In the genomic region with DNA sequence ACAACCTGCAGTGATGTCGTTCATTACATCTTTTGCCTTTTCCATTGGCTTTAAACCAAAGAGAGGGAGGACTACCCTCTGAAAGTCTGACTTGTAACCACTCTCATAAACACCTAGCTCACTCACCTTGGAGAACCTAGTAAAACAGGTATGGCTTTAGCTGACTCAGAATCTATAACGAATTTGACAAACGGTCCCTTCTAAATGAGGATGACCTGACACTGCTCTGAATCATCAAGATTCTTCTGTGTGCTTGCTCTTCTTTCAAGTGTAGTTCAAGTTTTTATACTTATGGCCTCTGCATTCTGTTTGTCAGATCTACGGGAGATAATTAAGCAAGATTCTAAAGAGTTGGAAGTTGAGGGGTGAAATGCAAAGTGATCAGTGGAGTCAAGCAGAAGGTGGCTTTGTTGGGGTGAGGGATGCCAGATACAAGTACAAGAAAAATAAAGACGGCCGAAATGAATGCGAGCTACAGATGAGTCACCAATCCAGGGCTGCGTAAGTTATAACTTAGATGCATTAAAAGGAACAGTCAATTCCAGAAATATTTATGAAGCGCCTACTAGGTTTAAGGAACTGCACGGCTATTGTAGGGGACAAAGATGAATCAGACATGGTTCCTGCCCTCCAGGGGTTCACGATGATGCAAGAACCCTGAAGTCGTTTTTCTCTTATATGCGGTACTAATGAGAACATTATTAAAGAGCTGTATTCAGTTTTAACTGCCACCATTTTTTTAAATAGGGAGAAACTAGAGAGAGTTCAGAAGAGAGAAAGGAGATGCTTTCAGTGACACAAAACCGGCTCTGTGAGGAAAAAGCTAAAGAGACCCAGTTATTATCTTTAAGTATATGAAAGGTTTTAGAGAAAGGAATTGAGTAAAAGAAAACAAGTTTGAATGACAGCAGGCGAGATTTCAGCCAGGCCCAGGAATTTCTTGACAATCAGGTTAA, we compare ENCODE assay signal across 10 cellular contexts. TPM values are rescaled to one million over a fixed set of nuclear protein-coding genes. Genes with fewer than 3 reads are reported as not detected.
A peak's percentile ranks its signal among the peaks of the same experiment; 100 is the strongest.
DNase-seq lines count a peak whose midpoint lies in the region; ATAC-seq, FAIRE-seq and TF ChIP-seq lines count a peak whose summit lies in the region.
"Had no signal": no experiment of that assay in that cellular context is flagged by ENCODE, and none has a peak within 500 bp of the region (broad histone marks: within the 10 kb centered on the region; RNA-seq: fewer than 3 reads in every experiment).

No MANE protein-coding gene starts in this region.

- no peak overlapping the region for H2AFZ ChIP-seq in HepG2 (ENCODE audit: low read length)

- H3K4me2 ChIP-seq in HepG2 (ENCODE audit: low read depth, low read length) = no peak overlapping the region

- H3K4me1 ChIP-seq in liver (ENCODE audit: control insufficient read depth in 4 of 4, insufficient read depth in 4 of 4, low read length in 3 of 4) (peaks cover 10 to 85% (median 61%) of the 10 kb centered on the region in 4 donors), HepG2 (ENCODE audit: insufficient read depth, low read length) (peaks cover 78% of the 10 kb centered on the region), foreskin keratinocyte (peaks cover 35% of the 10 kb centered on the region)

- H3K4me3 ChIP-seq in liver (ENCODE audit: low read depth in 1 of 3, low read length in 3 of 3) (no peak overlapping the region), HepG2 (replicated peaks in 1 of 3; ENCODE audit: insufficient read depth in 1 of 3, low read depth in 2 of 3, low read length in 3 of 3) (no peak overlapping the region)

- POLR2A ChIA-PET in HepG2 (lab: Yijun Ruan, JAX) = no interaction called here

- TF ChIP-seq POLR2A in HepG2 (IDR thresholded peaks at IDR 0.05; ENCODE audit: insufficient read depth in 1 of 2, low read depth in 2 of 2, low read length in 2 of 2) = no peak

- peaks cover 3% of the 10 kb centered on the region for H3K36me3 Mint-ChIP-seq in activated naive CD8-positive, alpha-beta T cell

- H3K9me3 ChIP-seq in liver (ENCODE audit: control insufficient read depth in 4 of 4, low read length in 3 of 4) (no peaks in the 10 kb centered on the region), HepG2 (ENCODE audit: low read length) (no peaks in the 10 kb centered on the region)

- intact Hi-C loops in HepG2 (cut with micrococcal nuclease; ENCODE audit: unreplicated experiment) = no loop called here

- no peak for TF ChIP-seq EP300 in HepG2 (IDR thresholded peaks at IDR 0.05; ENCODE audit: low read depth in 2 of 2, low read length in 2 of 2)
- TF ChIP-seq EP300 in HepG2 (CRISPR knock-in tag; IDR thresholded peaks at IDR 0.05; ENCODE audit: borderline replicate concordance) = no peak

- H3K9ac ChIP-seq in liver (ENCODE audit: low read depth in 1 of 2, low read length in 2 of 2) (peak overlapping the region in 1 of 2 donors; percentile 78), HepG2 (ENCODE audit: insufficient read depth, low read depth, low read length) (no peak overlapping the region)

- CTCF ChIA-PET in HepG2 (lab: Yijun Ruan, JAX; ENCODE audit: low intra/inter-chr PET ratio, low total read pairs) = no interaction called here

- peak overlapping the region; percentile 44 for H3K4me3 Mint-ChIP-seq in activated naive CD8-positive, alpha-beta T cell

- H3K27ac ChIP-seq in liver (ENCODE audit: low read depth in 1 of 2, low read length in 2 of 2) (peak overlapping the region; percentile 80 to 81), HepG2 (ENCODE audit: extremely low read length, insufficient read depth, low read length) (no peak overlapping the region), foreskin keratinocyte (peak overlapping the region; percentile 80)

- H3K79me2 ChIP-seq in HepG2 (ENCODE audit: insufficient read depth, low read length) = peaks cover 100% of the 10 kb centered on the region

- in situ Hi-C loops in HepG2 (cut with HindIII; ENCODE audit: extremely low pct_ligation_motif_present, low pct_unique_long_range_greater_than_20kb) = loop anchor here (10.0 kb wide), 1 partner anchor 126 kb away; no protein-coding TSS in a partner anchor

- no peak for TF ChIP-seq RAD21 in liver (IDR thresholded peaks at IDR 0.05)
- no peak for TF ChIP-seq RAD21 in HepG2 (CRISPR knock-in tag; IDR thresholded peaks at IDR 0.05)

- H3K9me3 Mint-ChIP-seq in activated naive CD8-positive, alpha-beta T cell (ENCODE audit: low read depth) = no peaks in the 10 kb centered on the region

- no peak for DNase-seq in HepG2 (ENCODE audit: low spot score)
- peak; percentile 87 to 94 for DNase-seq in foreskin keratinocyte
- DNase-seq in AG08395 (ENCODE audit: low spot score) = no peak
- no peak for DNase-seq in GDM1 (lab: John Stamatoyannopoulos, UW)
- no peak for DNase-seq in NCI-H510A treated with DMSO at 0.1 percent for 48 hours (lab: John Stamatoyannopoulos, UW)
- DNase-seq: DND-41, NCI-H1436 treated with DMSO at 0.1 percent for 48 hours had no signal

- H4K20me1 ChIP-seq in HepG2 (ENCODE audit: insufficient read depth, low read length) = peaks cover 33% of the 10 kb centered on the region

- H3K27me3 Mint-ChIP-seq in activated naive CD8-positive, alpha-beta T cell = no peaks in the 10 kb centered on the region

- no peak for TF ChIP-seq CTCF in liver (IDR thresholded peaks at IDR 0.05; ENCODE audit: low read depth, low read length, missing input control)
- TF ChIP-seq CTCF in HepG2 (CRISPR knock-in tag; IDR thresholded peaks at IDR 0.05) = no peak
- no peak for TF ChIP-seq CTCF in foreskin keratinocyte (conservative IDR thresholded peaks at IDR 0.05)

- peak overlapping the region; percentile 30 for H3K27ac Mint-ChIP-seq in activated naive CD8-positive, alpha-beta T cell

- no peak for FAIRE-seq in HepG2 (lab: Jason Lieb, UNC)

- no TSS peak for BruUV-seq in HepG2 (replicated peaks; lab: Mats Ljungman, UMichigan)

- peaks cover 0 to 5% (median under 1%) of the 10 kb centered on the region in 4 donors for H3K36me3 ChIP-seq in liver (ENCODE audit: control insufficient read depth in 4 of 4, insufficient read depth in 3 of 4, low read depth in 1 of 4, low read length in 3 of 4)
- peaks cover 12 to 34% of the 10 kb centered on the region in 2 experiments for H3K36me3 ChIP-seq in HepG2 (replicated peaks in 1 of 2; ENCODE audit: control insufficient read depth in 1 of 2, insufficient read depth in 2 of 2, low read length in 2 of 2)

- no peak for ATAC-seq in HepG2
- peak; percentile 89 for ATAC-seq in foreskin keratinocyte
- ATAC-seq in GM18511 (IDR thresholded peaks at IDR 0.05; ENCODE audit: unreplicated experiment) = no peak

- H3K27me3 ChIP-seq in liver (ENCODE audit: control insufficient read depth in 4 of 4, insufficient read depth in 4 of 4, low read length in 3 of 4) (no peaks in the 10 kb centered on the region), HepG2 (ENCODE audit: control insufficient read depth in 1 of 2, insufficient read depth in 2 of 2, low read length in 2 of 2) (no peaks in the 10 kb centered on the region), foreskin keratinocyte (no peaks in the 10 kb centered on the region)

- WGBS in liver = 68% methylated on average over 15 of the region's 15 CpGs
- 95% methylated on average over 15 of the region's 15 CpGs for WGBS in HepG2 (ENCODE audit: low lambda C conversion rate)

- peaks cover 91% of the 10 kb centered on the region for H3K4me1 Mint-ChIP-seq in activated naive CD8-positive, alpha-beta T cell (ENCODE audit: low read depth)

RNA-seq across cellular contexts. Expression of a gene that starts 6.5 kb away (rescaled TPM):
- total RNA-seq in liver (10 to 100 TPM; 13.1 to 48.8 TPM), HepG2 (2016; rRNA removed; fragmentation: Illumina TruSeq; extraction: Trizol) (14.4 and 25.9 TPM in 2 replicates), foreskin keratinocyte (17.7 and 20.1 TPM in 2 replicates)
- polyA plus RNA-seq in liver (10 to 100 TPM; 15.1 to 18.1 TPM), HepG2 (2011; rRNA removed) (17.0 and 20.2 TPM in 2 replicates), foreskin keratinocyte (2.1 and 2.6 TPM in 2 replicates)
- 38.1 and 38.4 TPM in 2 replicates for total RNA-seq in HepG2 (2016; cell fraction: cytosol; rRNA removed; fragmentation: Illumina TruSeq; extraction: Trizol; ENCODE audit: low read depth)
- total RNA-seq in HepG2 (2016; cell fraction: insoluble cytoplasmic fraction; rRNA removed; fragmentation: Illumina TruSeq; extraction: Trizol) = 13.8 and 20.2 TPM in 2 replicates
- 26.7 and 27.9 TPM in 2 replicates for total RNA-seq in HepG2 (2016; cell fraction: membrane; rRNA removed; fragmentation: Illumina TruSeq; extraction: Trizol)
- total RNA-seq in HepG2 (2016; cell fraction: nucleus; rRNA removed; fragmentation: Illumina TruSeq; extraction: Trizol) = 19.7 and 24.5 TPM in 2 replicates
- 11.5 and 11.7 TPM in 2 replicates for polyA plus RNA-seq in HepG2 (2011; cell fraction: cytosol; rRNA removed)
- polyA plus RNA-seq in HepG2 (2011; cell fraction: nucleus; rRNA removed) = 34.6 and 39.9 TPM in 2 replicates
- polyA plus RNA-seq in HepG2 (2012) = 18.0 and 18.2 TPM in 2 replicates
- 2.4 and 2.9 TPM in 2 replicates for polyA plus RNA-seq in HepG2 (2016; cell fraction: cytosol; fragmentation: Illumina TruSeq; extraction: Trizol; ENCODE audit: low read depth)
- 15.0 and 20.1 TPM in 2 replicates for polyA plus RNA-seq in HepG2 (2016; cell fraction: insoluble cytoplasmic fraction; fragmentation: Illumina TruSeq; extraction: Trizol; ENCODE audit: low read depth)
- polyA plus RNA-seq in HepG2 (2016; cell fraction: membrane; fragmentation: Illumina TruSeq; extraction: Trizol; ENCODE audit: low read depth) = 5.5 and 6.5 TPM in 2 replicates
- polyA plus RNA-seq in HepG2 (2016; cell fraction: nucleus; fragmentation: Illumina TruSeq; extraction: Trizol; ENCODE audit: insufficient read depth, low read depth) = 17.7 and 18.3 TPM in 2 replicates
- 10.5 and 48.8 TPM in 2 replicates for polyA minus RNA-seq in HepG2 (2011; rRNA and poly(A)+ RNA removed; ENCODE audit: low replicate concordance)
- polyA minus RNA-seq in HepG2 (2011; cell fraction: cytosol; rRNA and poly(A)+ RNA removed) = 29.2 and 34.4 TPM in 2 replicates
- 29.6 and 32.6 TPM in 2 replicates for polyA minus RNA-seq in HepG2 (2011; cell fraction: nucleus; rRNA and poly(A)+ RNA removed)

RNA-seq across cellular contexts. Expression of a gene that starts 57.8 kb away (rescaled TPM):
- total RNA-seq in liver (10 to 100 TPM; 15.4 to 22.4 TPM), HepG2 (2016; rRNA removed; fragmentation: Illumina TruSeq; extraction: Trizol) (4.0 and 6.1 TPM in 2 replicates), foreskin keratinocyte (2.1 TPM in 2 replicates)
- polyA plus RNA-seq in liver (1 to 10 TPM; 4.1 to 9.0 TPM), HepG2 (2011; rRNA removed) (4.9 and 6.6 TPM in 2 replicates), foreskin keratinocyte (1.3 and 2.8 TPM in 2 replicates)
- total RNA-seq in HepG2 (2016; cell fraction: cytosol; rRNA removed; fragmentation: Illumina TruSeq; extraction: Trizol; ENCODE audit: low read depth) = 6.2 and 7.7 TPM in 2 replicates
- total RNA-seq in HepG2 (2016; cell fraction: insoluble cytoplasmic fraction; rRNA removed; fragmentation: Illumina TruSeq; extraction: Trizol) = 4.0 and 4.2 TPM in 2 replicates
- total RNA-seq in HepG2 (2016; cell fraction: membrane; rRNA removed; fragmentation: Illumina TruSeq; extraction: Trizol) = 6.2 and 7.7 TPM in 2 replicates
- 5.0 and 7.0 TPM in 2 replicates for total RNA-seq in HepG2 (2016; cell fraction: nucleus; rRNA removed; fragmentation: Illumina TruSeq; extraction: Trizol)
- polyA plus RNA-seq in HepG2 (2011; cell fraction: cytosol; rRNA removed) = 4.4 and 4.6 TPM in 2 replicates
- polyA plus RNA-seq in HepG2 (2011; cell fraction: nucleus; rRNA removed) = 5.3 and 6.9 TPM in 2 replicates
- polyA plus RNA-seq in HepG2 (2012) = 2.7 and 3.4 TPM in 2 replicates
- 5.8 and 8.1 TPM in 2 replicates for polyA plus RNA-seq in HepG2 (2016; cell fraction: cytosol; fragmentation: Illumina TruSeq; extraction: Trizol; ENCODE audit: low read depth)
- 3.9 and 4.1 TPM in 2 replicates for polyA plus RNA-seq in HepG2 (2016; cell fraction: insoluble cytoplasmic fraction; fragmentation: Illumina TruSeq; extraction: Trizol; ENCODE audit: low read depth)
- 5.9 and 6.2 TPM in 2 replicates for polyA plus RNA-seq in HepG2 (2016; cell fraction: membrane; fragmentation: Illumina TruSeq; extraction: Trizol; ENCODE audit: low read depth)
- 3.4 and 12.1 TPM in 2 replicates for polyA plus RNA-seq in HepG2 (2016; cell fraction: nucleus; fragmentation: Illumina TruSeq; extraction: Trizol; ENCODE audit: insufficient read depth, low read depth)
- polyA minus RNA-seq in HepG2 (2011; rRNA and poly(A)+ RNA removed; ENCODE audit: low replicate concordance) = 0.23 and 7.4 TPM in 2 replicates
- polyA minus RNA-seq in HepG2 (2011; cell fraction: cytosol; rRNA and poly(A)+ RNA removed) = 1.5 and 3.0 TPM in 2 replicates
- 6.3 and 9.0 TPM in 2 replicates for polyA minus RNA-seq in HepG2 (2011; cell fraction: nucleus; rRNA and poly(A)+ RNA removed)

Comparison
In these comparisons a context has a peak if more than half of its experiments do, and no peak if none do; other contexts are left out.
1. DNase-seq: peak in foreskin keratinocyte (2 of 2); none in HepG2 (single experiment), AG08395 (single experiment), GDM1 (single experiment) and NCI-H510A treated with DMSO at 0.1 percent for 48 hours (single experiment).